In the genomic region with DNA sequence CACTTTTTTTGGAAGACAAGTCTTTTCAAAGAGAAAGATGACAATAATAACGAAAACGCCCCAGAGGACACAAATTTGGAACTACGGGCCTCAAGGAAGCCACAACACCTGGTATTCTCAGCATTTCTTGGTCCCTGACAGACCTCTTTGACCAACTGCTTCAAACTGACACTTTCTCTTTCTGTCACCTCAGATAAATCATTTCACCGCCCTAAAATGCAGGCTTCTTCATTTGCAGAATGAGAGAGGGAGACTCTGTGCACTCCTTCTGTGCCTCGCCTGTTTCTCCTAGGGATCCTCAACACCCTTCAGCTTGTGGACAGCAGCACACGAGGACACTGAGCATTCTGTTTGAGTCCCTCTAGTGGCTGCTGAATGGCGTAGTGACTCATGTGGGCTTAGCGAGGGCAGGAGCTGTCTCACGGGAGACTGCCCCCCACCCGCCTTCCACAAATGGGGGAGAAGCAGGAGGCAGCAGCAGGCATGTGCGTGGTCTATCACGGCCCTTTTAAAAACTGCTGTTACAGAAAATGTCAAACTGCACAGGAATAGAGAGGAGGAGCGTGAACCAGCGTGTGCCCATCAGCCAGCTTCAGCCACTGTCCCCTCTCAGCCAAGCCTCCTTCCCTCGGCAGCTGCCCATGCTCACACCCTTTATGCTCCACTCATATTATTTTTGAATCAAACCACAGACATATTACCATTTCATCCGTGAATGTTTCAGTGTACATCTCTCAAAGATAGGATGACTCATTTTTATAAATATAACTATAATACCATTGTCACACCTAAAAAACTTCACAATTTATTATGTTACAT, we compare ENCODE assay signal across 8 cellular contexts. TPM values are rescaled to one million over a fixed set of nuclear protein-coding genes. Genes with fewer than 3 reads are reported as not detected.
A peak's percentile ranks its signal among the peaks of the same experiment; 100 is the strongest.
DNase-seq lines count a peak whose midpoint lies in the region; ATAC-seq and TF ChIP-seq lines count a peak whose summit lies in the region.

No MANE protein-coding gene starts in this region.

- peak; percentile 13 for TF ChIP-seq POLR2A in GM15510 (IDR thresholded peaks at IDR 0.05; ENCODE audit: borderline replicate concordance, extremely low read depth, insufficient read length)

- H3K4me1 ChIP-seq in endodermal cell (ENCODE audit: control insufficient read depth, insufficient read depth, low read length): peaks cover 14% of the 10 kb centered on the region

- no peaks in the 10 kb centered on the region for H3K9me3 ChIP-seq in AG04450 (ENCODE audit: control insufficient read depth, insufficient read depth, low read length)
- peaks cover 4% of the 10 kb centered on the region for H3K9me3 ChIP-seq in endodermal cell (ENCODE audit: control insufficient read depth, low read length)

- H3K4me1 Mint-ChIP-seq in endodermal cell: peaks cover 26% of the 10 kb centered on the region

- no peaks in the 10 kb centered on the region for H3K27me3 ChIP-seq in AG04450 (ENCODE audit: control insufficient read depth, insufficient read depth, low read length)
- no peaks in the 10 kb centered on the region for H3K27me3 ChIP-seq in endodermal cell (ENCODE audit: control insufficient read depth, insufficient read depth, low read length, poor library complexity, severe bottlenecking)

- no peak overlapping the region for H3K27ac Mint-ChIP-seq in endodermal cell

- intact Hi-C loops in posterior vena cava (cut with DNase I): loop anchor here in 1 of 2 donors (10.0 kb wide), 1 partner anchor 1679 kb away; no protein-coding TSS in a partner anchor

- no peaks in the 10 kb centered on the region for H3K36me3 ChIP-seq in endodermal cell (ENCODE audit: control insufficient read depth, insufficient read depth, low read length)

- H3K4me3 ChIP-seq in AG04450 (ENCODE audit: low read depth, low read length): no peak overlapping the region
- H3K4me3 ChIP-seq in endodermal cell (ENCODE audit: low read length): no peak overlapping the region

- TF ChIP-seq CTCF in AG04450 (IDR thresholded peaks at IDR 0.05; ENCODE audit: low read depth, low read length): peak; percentile 58
- peak; percentile 82 for TF ChIP-seq CTCF in endodermal cell (conservative IDR thresholded peaks at IDR 0.05)

- ATAC-seq in HG02571 (IDR thresholded peaks at IDR 0.05; ENCODE audit: unreplicated experiment): peak; percentile 46

- H3K27ac ChIP-seq in AG04450 (ENCODE audit: low read depth, low read length) (peak overlapping the region; percentile 31), endodermal cell (ENCODE audit: low read depth, low read length) (no peak overlapping the region)

- H3K27me3 Mint-ChIP-seq in endodermal cell (ENCODE audit: insufficient read depth): peaks cover 1% of the 10 kb centered on the region

- DNase-seq in AG04450 (ENCODE audit: low read depth, low spot score) (no peak), MV-4-11 (lab: John Stamatoyannopoulos, UW) (peak; percentile 36), endodermal cell (peak; percentile 81), occipital lobe (lab: John Stamatoyannopoulos, UW) (peak; percentile 23), posterior vena cava (ENCODE audit: low spot score) (no peak), NCI-H1417 treated with DMSO at 0.1 percent for 48 hours (lab: John Stamatoyannopoulos, UW) (no peak)

- no peak overlapping the region for H3K4me3 Mint-ChIP-seq in endodermal cell

- peaks cover 2% of the 10 kb centered on the region for H3K36me3 Mint-ChIP-seq in endodermal cell (ENCODE audit: low read depth)

- POLR2A ChIA-PET in AG04450 (lab: Yijun Ruan, JAX): no interaction called here

- H3K9me3 Mint-ChIP-seq in endodermal cell: peaks cover 1% of the 10 kb centered on the region

- WGBS in endodermal cell (ENCODE audit: insufficient coverage in 1 of 2, insufficient read length in 1 of 2), 2 experiments: 76% methylated on average over 11 to 16 of the region's 16 CpGs

- H3K9ac ChIP-seq in endodermal cell (ENCODE audit: extremely low read depth, low read length, poor library complexity, severe bottlenecking): no peak overlapping the region

- CTCF ChIA-PET in AG04450 (lab: Charles Lee): interaction anchor here (0.6 to 1.8 kb wide), 6 partner anchors 58 to 382 kb away, joined by 3 to 10 read pairs (median 4); no protein-coding TSS in a partner anchor

RNA-seq across cellular contexts. Expression of a gene that starts 41.4 kb away (rescaled TPM):
- polyA plus RNA-seq in AG04450 (2011; rRNA removed): 58.3 and 63.8 TPM in 2 replicates
- polyA minus RNA-seq in AG04450 (2011; rRNA and poly(A)+ RNA removed): 55.3 and 77.2 TPM in 2 replicates
- total RNA-seq in endodermal cell (10 to 100 TPM in 1 of 2 donors, 1 to 10 TPM in 1; 8.9 to 17.9 TPM), occipital lobe (38.2 TPM), posterior vena cava (10 to 100 TPM; 33.4 to 43.5 TPM)
- 12.9 TPM for polyA plus RNA-seq in endodermal cell (2013, experiment 1 of 2)
- polyA plus RNA-seq in endodermal cell (2013, experiment 2 of 2): 11.6 TPM

Comparison
In these comparisons a context has a peak if more than half of its experiments do, and no peak if none do; other contexts are left out.
1. DNase-seq: peak in MV-4-11 (single experiment), endodermal cell (single experiment) and occipital lobe (single experiment); none in AG04450 (single experiment), posterior vena cava (single experiment) and NCI-H1417 treated with DMSO at 0.1 percent for 48 hours (single experiment).